20 cellular contexts compared by ENCODE assay signal in the genomic region with DNA sequence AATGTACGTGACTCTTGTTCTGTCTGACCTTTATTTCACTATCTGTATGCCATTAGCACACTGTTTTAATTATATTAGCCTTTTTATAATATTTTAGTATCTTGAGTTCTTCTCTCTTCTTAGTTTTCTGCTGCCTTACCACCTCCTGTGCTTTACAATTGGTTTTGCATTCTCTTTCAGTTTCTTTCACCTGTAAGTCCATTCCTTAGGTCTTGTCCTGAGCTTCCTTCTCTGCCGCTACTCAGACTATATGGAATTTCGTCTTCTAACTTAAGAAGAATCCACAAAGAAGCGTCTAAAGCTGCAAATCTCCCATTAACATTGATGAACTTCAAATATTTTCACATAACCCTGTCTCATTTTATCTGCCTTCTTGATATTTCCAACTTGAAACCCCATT.
"Had no signal": no experiment of that assay in that cellular context is flagged by ENCODE, and none has a peak within 500 bp of the region (broad histone marks: within the 10 kb centered on the region; RNA-seq: fewer than 3 reads in every experiment).

No MANE protein-coding gene starts in this region.

- H3K27ac Mint-ChIP-seq: dendritic cell treated with granulocyte-macrophage colony-stimulating factor and Interleukin-4, amounts not matched to agents 40 ng/mL and 50 ng/mL, for 4 days; mesothelial cell of epicardium; natural killer cell; stimulated activated memory B cell treated with anti-CD40 and anti-IgM and Interleukin-4, amounts not matched to agents 10 μg/mL and 1 μg/mL and 100 μg/mL, for 72 hours; stimulated activated naive CD8-positive, alpha-beta T cell treated with anti-CD3 and anti-CD28 coated beads, Interleukin-15, amount 100 ng/mL, for 72 hours had no signal

- H3K36me3 Mint-ChIP-seq: mesothelial cell of epicardium; natural killer cell; stimulated activated memory B cell treated with anti-CD40 and anti-IgM and Interleukin-4, amounts not matched to agents 10 μg/mL and 1 μg/mL and 100 μg/mL, for 72 hours had no signal

- H3K9me3 Mint-ChIP-seq: dendritic cell treated with granulocyte-macrophage colony-stimulating factor and Interleukin-4, amounts not matched to agents 40 ng/mL and 50 ng/mL, for 4 days; neural crest cell had no signal

- H3K4me3 Mint-ChIP-seq: dendritic cell treated with granulocyte-macrophage colony-stimulating factor and Interleukin-4, amounts not matched to agents 40 ng/mL and 50 ng/mL, for 4 days; mesothelial cell of epicardium; natural killer cell; neural crest cell; stimulated activated memory B cell treated with anti-CD40 and anti-IgM and Interleukin-4, amounts not matched to agents 10 μg/mL and 1 μg/mL and 100 μg/mL, for 72 hours; stimulated activated naive CD8-positive, alpha-beta T cell treated with anti-CD3 and anti-CD28 coated beads, Interleukin-15, amount 100 ng/mL, for 72 hours had no signal

- H3K4me1 Mint-ChIP-seq: natural killer cell; neural crest cell; stimulated activated naive CD8-positive, alpha-beta T cell treated with anti-CD3 and anti-CD28 coated beads, Interleukin-15, amount 100 ng/mL, for 72 hours had no signal

- DNase-seq: cerebellar nuclear complex; esophagus squamous epithelium; foreskin fibroblast; kidney glomerular epithelial cell; natural killer cell; psoas muscle; retina; right lobe of liver; stimulated activated CD4-positive, alpha-beta T cell treated with anti-CD3 and anti-CD28 coated beads, Interleukin-15, amount 100 ng/mL, for 24 hours; stimulated activated CD4-positive, alpha-beta T cell treated with anti-CD3 and anti-CD28 coated beads, Interleukin-1b, Interleukin-23, amount 100 ng/mL, for 48 hours; stimulated activated CD4-positive, alpha-beta T cell treated with anti-CD3 and anti-CD28 coated beads, Interleukin-4, amount 100 ng/mL, for 24 hours; stimulated activated naive CD8-positive, alpha-beta T cell treated with anti-CD3 and anti-CD28 coated beads, Interleukin-15, amount 100 ng/mL, for 72 hours; testis; upper lobe of right lung had no signal

- H3K27me3 Mint-ChIP-seq: dendritic cell treated with granulocyte-macrophage colony-stimulating factor and Interleukin-4, amounts not matched to agents 40 ng/mL and 50 ng/mL, for 4 days; stimulated activated memory B cell treated with anti-CD40 and anti-IgM and Interleukin-4, amounts not matched to agents 10 μg/mL and 1 μg/mL and 100 μg/mL, for 72 hours; stimulated activated naive CD8-positive, alpha-beta T cell treated with anti-CD3 and anti-CD28 coated beads, Interleukin-15, amount 100 ng/mL, for 72 hours had no signal

- H3K4me3 ChIP-seq: esophagus squamous epithelium, psoas muscle, right lobe of liver, testis, tibial nerve, upper lobe of right lung, vagina had no signal
